Comparison of ENCODE assay signal across 10 cellular contexts in the genomic region with DNA sequence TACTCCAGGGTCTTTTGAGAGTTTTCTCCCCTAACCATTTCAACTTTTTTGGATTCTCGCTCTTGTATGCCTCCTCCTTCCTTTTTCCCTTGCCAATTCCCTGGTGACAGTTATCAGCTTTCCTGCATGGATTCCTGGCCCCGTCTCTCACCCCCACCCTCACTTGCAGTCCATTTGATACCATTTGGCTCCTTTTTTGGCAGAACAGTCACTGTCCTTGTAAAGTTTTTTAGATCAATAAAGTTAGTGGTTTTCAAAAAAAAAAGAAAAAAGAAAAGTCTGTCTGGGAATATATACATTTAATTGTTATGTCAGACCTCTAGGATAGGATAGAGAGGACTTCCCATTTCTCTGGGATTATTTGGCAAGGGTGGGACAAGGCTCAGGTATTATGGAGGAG. TPM values are rescaled to one million over a fixed set of nuclear protein-coding genes. Genes with fewer than 3 reads are reported as not detected.
DNase-seq lines count a peak whose midpoint lies in the region; ATAC-seq and TF ChIP-seq lines count a peak whose summit lies in the region.
"Had no signal": no experiment of that assay in that cellular context is flagged by ENCODE, and none has a peak within 500 bp of the region (broad histone marks: within the 10 kb centered on the region; RNA-seq: fewer than 3 reads in every experiment).

No MANE protein-coding gene starts in this region.

- H3K36me3 Mint-ChIP-seq in effector memory CD8-positive, alpha-beta T cell (ENCODE audit: insufficient read depth): no peaks in the 10 kb centered on the region

- H3K27me3 ChIP-seq in GM23248 (replicated peaks; ENCODE audit: insufficient read depth) (no peaks in the 10 kb centered on the region), ascending aorta (no peaks in the 10 kb centered on the region), mesenchymal stem cell (ENCODE audit: control insufficient read depth in 1 of 2, insufficient read depth in 1 of 2, low read length in 2 of 2) (no peaks in the 10 kb centered on the region), stomach smooth muscle (ENCODE audit: control insufficient read depth in 1 of 2, insufficient read depth in 2 of 2, low read length in 2 of 2) (no peaks in the 10 kb centered on the region)

- H3K9ac ChIP-seq in GM23248 (0 out of 2 replicates have a peak overlapping the region, but pooled peaks have one; percentile 45), mesenchymal stem cell (ENCODE audit: low read length) (no peak overlapping the region), stomach smooth muscle (ENCODE audit: low read length in 2 of 2) (peak overlapping the region; percentile 62)

- in situ Hi-C loops in GM23248 (cut with MboI): no loop called here

- no peak overlapping the region for H3K18ac ChIP-seq in mesenchymal stem cell (ENCODE audit: low read depth in 1 of 2, low read length in 2 of 2)

- 98 to 100% methylated on average over 2 of the region's 2 CpGs for WGBS in GM23248 (ENCODE audit: low coverage in 1 of 2, low lambda C conversion rate in 2 of 2, missing lambda C conversion rate in 2 of 2), 2 experiments
- 93% methylated on average over 1 of the region's 2 CpGs for WGBS in mesenchymal stem cell

- no peak overlapping the region for H4K91ac ChIP-seq in mesenchymal stem cell (ENCODE audit: low read length)

- no peak overlapping the region for H2AFZ ChIP-seq in GM23248
- H2AFZ ChIP-seq in mesenchymal stem cell (ENCODE audit: low read depth, low read length): no peak overlapping the region

- H3K27ac Mint-ChIP-seq in effector memory CD8-positive, alpha-beta T cell: peak overlapping the region in 1 of 2 donors; percentile 41
- H3K27ac Mint-ChIP-seq: activated T-helper 1 cell treated with anti-CD3 and anti-CD28 coated beads, Interleukin-12 subunit alpha, Interleukin-12 subunit beta, Interleukin-2, Interleukin-4 antibody, amounts not matched to agents 30 ng/mL and 10 ng/mL and 1 ng/mL, durations not matched to agents 14 hours and 24 hours and 36 hours had no signal

- H3K4me2 ChIP-seq in GM23248 (ENCODE audit: unreplicated experiment) (no peak overlapping the region), mesenchymal stem cell (ENCODE audit: low read length, poor library complexity, severe bottlenecking) (no peak overlapping the region)

- intact Hi-C loops in ascending aorta (cut with DNase I): loop anchor here (2.0 kb wide), 1 partner anchor 42 kb away; a partner anchor contains a TSS

- H3K27me3 Mint-ChIP-seq in effector memory CD8-positive, alpha-beta T cell: no peaks in the 10 kb centered on the region

- no peak overlapping the region for H2BK15ac ChIP-seq in mesenchymal stem cell (ENCODE audit: low read depth, poor library complexity, severe bottlenecking)

- no peak overlapping the region for H2BK5ac ChIP-seq in mesenchymal stem cell (ENCODE audit: low read depth, low read length, poor library complexity, severe bottlenecking)

- H3K4me1 ChIP-seq in GM23248 (ENCODE audit: insufficient read depth): peaks cover 70% of the 10 kb centered on the region
- H3K4me1 ChIP-seq in ascending aorta: peaks cover 45 to 93% of the 10 kb centered on the region in 2 donors
- H3K4me1 ChIP-seq in mesenchymal stem cell (ENCODE audit: control insufficient read depth, insufficient read depth, low read depth, low read length): peaks cover 41% of the 10 kb centered on the region
- peaks cover 97% of the 10 kb centered on the region for H3K4me1 ChIP-seq in stomach smooth muscle (ENCODE audit: control insufficient read depth, insufficient read depth, low read length)

- peak overlapping the region; percentile 33 for H2AK5ac ChIP-seq in mesenchymal stem cell (ENCODE audit: low read length, severe bottlenecking)

- no peaks in the 10 kb centered on the region for H3K4me1 Mint-ChIP-seq in effector memory CD8-positive, alpha-beta T cell (ENCODE audit: low read depth in 2 of 2)

- H3F3A ChIP-seq in GM23248 (ENCODE audit: insufficient read depth): peaks cover 78% of the 10 kb centered on the region

- H3K4me3 ChIP-seq in GM23248 (no peak overlapping the region), ascending aorta (peak overlapping the region; percentile 27 to 44), mesenchymal stem cell (ENCODE audit: insufficient read depth in 1 of 2, low read depth in 1 of 2, low read length in 2 of 2) (no peak overlapping the region), stomach smooth muscle (ENCODE audit: low read length in 2 of 2) (peak overlapping the region; percentile 11 to 15)

- no peak overlapping the region for H2BK12ac ChIP-seq in mesenchymal stem cell (ENCODE audit: low read length in 2 of 2)

- H3K27ac ChIP-seq in GM23248 (peak overlapping the region; percentile 75), ascending aorta (peak overlapping the region; percentile 93), mesenchymal stem cell (ENCODE audit: low read length, poor library complexity, severe bottlenecking) (peak overlapping the region; percentile 24), stomach smooth muscle (ENCODE audit: low read length) (peak overlapping the region; percentile 97)

- no peak for DNase-seq in GM23248
- DNase-seq in ascending aorta (ENCODE audit: low spot score in 2 of 2): no peak
- no peak for DNase-seq in mesenchymal stem cell
- DNase-seq in effector memory CD8-positive, alpha-beta T cell: no peak
- DNase-seq in GOT3 (lab: John Stamatoyannopoulos, UW): no peak
- DNase-seq: activated CD4-positive, CD25-positive, alpha-beta regulatory T cell treated with anti-CD3 and anti-CD28 coated beads, Interleukin-2, amount 50 U/mL, for 72 hours; NCI-H1694 had no signal

- H3K9me2 ChIP-seq in GM23248 (ENCODE audit: insufficient read depth): no peaks in the 10 kb centered on the region

- no peak overlapping the region for H3K4me3 Mint-ChIP-seq in effector memory CD8-positive, alpha-beta T cell
- H3K4me3 Mint-ChIP-seq: activated T-helper 1 cell treated with anti-CD3 and anti-CD28 coated beads, Interleukin-12 subunit alpha, Interleukin-12 subunit beta, Interleukin-2, Interleukin-4 antibody, amounts not matched to agents 30 ng/mL and 10 ng/mL and 1 ng/mL, durations not matched to agents 14 hours and 24 hours and 36 hours had no signal

- H4K20me1 ChIP-seq in GM23248 (ENCODE audit: insufficient read depth): peaks cover 12% of the 10 kb centered on the region; the same call in 1 of the 2 replicates

- TF ChIP-seq CTCF in ascending aorta (IDR thresholded peaks at IDR 0.05): no peak

- H3K23ac ChIP-seq in mesenchymal stem cell (ENCODE audit: low read length in 2 of 2): no peak overlapping the region

- no peak overlapping the region for H2BK120ac ChIP-seq in mesenchymal stem cell (ENCODE audit: low read depth, low read length)

- H3K4ac ChIP-seq in mesenchymal stem cell (ENCODE audit: low read depth in 1 of 2, low read length in 2 of 2): no peak overlapping the region

- H3K14ac ChIP-seq in mesenchymal stem cell (ENCODE audit: low read length in 2 of 2): no peak overlapping the region

- H3K79me2 ChIP-seq in GM23248 (ENCODE audit: insufficient read depth): peaks cover 97% of the 10 kb centered on the region

- H3K9me3 ChIP-seq in GM23248 (ENCODE audit: low read depth) (no peaks in the 10 kb centered on the region), ascending aorta (no peaks in the 10 kb centered on the region), mesenchymal stem cell (ENCODE audit: control insufficient read depth, low read length) (no peaks in the 10 kb centered on the region), stomach smooth muscle (ENCODE audit: control insufficient read depth in 2 of 2, low read length in 2 of 2) (no peaks in the 10 kb centered on the region)

- no peaks in the 10 kb centered on the region for H3K79me1 ChIP-seq in mesenchymal stem cell (replicated peaks; ENCODE audit: low read length, poor library complexity, severe bottlenecking)

- no peak overlapping the region for H4K8ac ChIP-seq in mesenchymal stem cell (ENCODE audit: low read length)

- no peak for ATAC-seq in effector memory CD8-positive, alpha-beta T cell (replicated peaks)
- ATAC-seq in GM19023 (IDR thresholded peaks at IDR 0.05; ENCODE audit: unreplicated experiment): no peak

- H3K36me3 ChIP-seq in GM23248 (ENCODE audit: low read depth) (no peaks in the 10 kb centered on the region; the same call in 1 of the 2 replicates), ascending aorta (peaks cover 5 to 17% of the 10 kb centered on the region in 2 donors), mesenchymal stem cell (ENCODE audit: control insufficient read depth in 1 of 2, insufficient read depth in 2 of 2, low read depth in 1 of 2, low read length in 2 of 2) (peaks cover 10 to 14% of the 10 kb centered on the region in 2 experiments), stomach smooth muscle (ENCODE audit: control insufficient read depth in 2 of 2, insufficient read depth in 2 of 2, low read length in 2 of 2) (peaks cover 7 to 9% of the 10 kb centered on the region in 2 donors)

- H3K9me3 Mint-ChIP-seq in effector memory CD8-positive, alpha-beta T cell: no peaks in the 10 kb centered on the region
- H3K9me3 Mint-ChIP-seq: activated T-helper 1 cell treated with anti-CD3 and anti-CD28 coated beads, Interleukin-12 subunit alpha, Interleukin-12 subunit beta, Interleukin-2, Interleukin-4 antibody, amounts not matched to agents 30 ng/mL and 10 ng/mL and 1 ng/mL, durations not matched to agents 14 hours and 24 hours and 36 hours had no signal

RNA-seq across cellular contexts. Expression of a gene that starts 42.1 kb away (rescaled TPM):
- 403 and 414 TPM in 2 replicates for total RNA-seq in GM23248 (2014; rRNA removed; shearing (Covaris generic))
- polyA plus RNA-seq in GM23248 (2016; fragmentation: Nextera tagmentation; extraction: Ambion mirVana): 593 and 597 TPM in 2 replicates
- 814 TPM for total RNA-seq in ascending aorta
- polyA plus RNA-seq in mesenchymal stem cell (2013, experiment 1 of 2): 359 TPM
- 344 TPM for polyA plus RNA-seq in mesenchymal stem cell (2013, experiment 2 of 2)

Comparison
In these comparisons a context has a peak if more than half of its experiments do, and no peak if none do; other contexts are left out.
1. H3K27ac ChIP-seq: peak in every context shown above with its lines; median percentile 97 in stomach smooth muscle; 93 in ascending aorta; 75 in GM23248; 24 in mesenchymal stem cell.
2. H3K4me3 ChIP-seq: peak in ascending aorta (2 of 2) and stomach smooth muscle (2 of 2); none in GM23248 (single experiment) and mesenchymal stem cell (0 of 2).